In the genomic region with DNA sequence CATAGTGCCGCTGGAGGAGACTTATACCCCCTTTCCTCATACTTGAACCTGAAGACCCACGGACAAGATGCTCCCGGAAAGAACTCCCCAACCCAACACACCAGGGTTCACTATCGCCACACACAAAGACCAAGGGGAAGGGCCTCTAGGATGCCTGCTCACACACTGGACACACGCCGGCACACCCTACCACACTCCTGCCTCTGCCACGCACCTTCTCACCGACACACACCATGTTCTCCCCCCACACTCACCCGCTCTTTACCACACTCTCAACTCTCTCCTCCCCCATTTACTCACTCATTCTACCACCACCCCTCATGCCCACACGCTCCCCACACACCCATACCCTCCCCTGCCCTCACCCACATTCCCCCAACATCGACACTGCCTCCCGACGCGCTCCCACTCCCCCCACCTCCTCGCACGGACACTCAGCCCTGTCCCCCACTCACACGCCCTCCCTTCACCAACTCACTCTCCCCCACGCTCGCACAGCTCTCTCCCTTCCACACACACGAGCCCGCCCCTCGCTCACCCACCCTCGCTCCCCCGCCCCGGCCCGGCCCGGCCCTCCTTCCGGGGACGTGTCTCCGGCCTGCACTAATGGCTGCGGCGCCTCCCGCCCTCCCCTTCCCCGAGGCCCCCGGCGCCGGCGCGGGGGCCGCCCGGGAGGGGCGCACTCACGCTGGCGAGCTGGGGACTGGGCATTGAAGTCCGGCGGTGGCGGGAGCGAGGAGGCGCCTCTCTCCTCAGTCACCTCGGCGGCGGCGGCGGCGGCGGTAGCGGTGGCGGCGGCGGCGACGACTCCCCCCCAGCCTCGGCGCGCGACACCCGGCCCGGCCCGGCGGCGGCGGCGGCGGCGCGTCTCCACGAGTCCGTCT, we compare ENCODE assay signal across 8 cellular contexts. TPM values are rescaled to one million over a fixed set of nuclear protein-coding genes. Genes with fewer than 3 reads are reported as not detected.
DNase-seq lines count a peak whose midpoint lies in the region; ATAC-seq and TF ChIP-seq lines count a peak whose summit lies in the region.

No MANE protein-coding gene starts in this region.

- WGBS in HUES64, result under 1% methylated on average over 78 of the region's 78 CpGs

- H3K4me1 Mint-ChIP-seq in chondrocyte (ENCODE audit: low read depth), result peaks cover 60% of the 10 kb centered on the region

- no peaks in the 10 kb centered on the region for H3K36me3 Mint-ChIP-seq in chondrocyte (ENCODE audit: low read depth)

- peaks cover 45% of the 10 kb centered on the region for H3K4me1 ChIP-seq in HUES64 (ENCODE audit: insufficient read depth, low read length)

- H3K9me3 ChIP-seq in HUES64 (ENCODE audit: insufficient read depth, low read depth, low read length), result no peaks in the 10 kb centered on the region

- DNase-seq in COLO668 (lab: John Stamatoyannopoulos, UW; ENCODE audit: unreplicated experiment) (peak; percentile 87), GM20000 (ENCODE audit: low spot score) (peak; percentile 72), chondrocyte (ENCODE audit: low spot score) (no peak), left lobe of liver (ENCODE audit: low spot score) (peak; percentile 78)
- DNase-seq in activated CD4-positive, alpha-beta T cell treated with anti-CD3 and anti-CD28 coated beads for 24 hours (ENCODE audit: low read depth in 2 of 2), result peak; percentile 56 to 62
- DNase-seq in stimulated activated CD4-positive, alpha-beta T cell treated with anti-CD3 and anti-CD28 coated beads, Interleukin-2, amount 100 ng/mL, for 4 hours (ENCODE audit: low read depth), result peak; percentile 79

- H3K36me3 ChIP-seq in HUES64 (ENCODE audit: insufficient read depth, low read length), result no peaks in the 10 kb centered on the region

- H3K9ac ChIP-seq in HUES64 (ENCODE audit: low read depth, low read length), result peak overlapping the region; percentile 76

- TF ChIP-seq CTCF in GM20000 (IDR thresholded peaks at IDR 0.05; ENCODE audit: extremely low read depth, missing control alignments) (no peak), chondrocyte (IDR thresholded peaks at IDR 0.05) (no peak)

- ATAC-seq in left lobe of liver (peak; percentile 46), GM18870 (IDR thresholded peaks at IDR 0.05; ENCODE audit: unreplicated experiment) (no peak)

- H3K27ac Mint-ChIP-seq in chondrocyte (ENCODE audit: unreplicated experiment), result peak overlapping the region; percentile 98

- peak overlapping the region; percentile 97 for H3K4me3 Mint-ChIP-seq in chondrocyte (ENCODE audit: unreplicated experiment)

- H3K27ac ChIP-seq in HUES64 (ENCODE audit: low read depth, low read length), result peak overlapping the region; percentile 68; the same call in 1 of the 2 replicates

- no peaks in the 10 kb centered on the region for H3K27me3 Mint-ChIP-seq in chondrocyte (ENCODE audit: low read depth)

- no peaks in the 10 kb centered on the region for H3K27me3 ChIP-seq in HUES64 (ENCODE audit: insufficient read depth, low read length)

- H3K4me3 ChIP-seq in HUES64 (ENCODE audit: low read length), result peak overlapping the region; percentile 82

- no peaks in the 10 kb centered on the region for H3K9me3 Mint-ChIP-seq in chondrocyte (ENCODE audit: low read depth)

RNA-seq across cellular contexts. Expression of a gene that starts 0.6 kb away (rescaled TPM):
- 155 TPM for polyA plus RNA-seq in HUES64 (2013, experiment 1 of 2)
- 148 TPM for polyA plus RNA-seq in HUES64 (2013, experiment 2 of 2)
- total RNA-seq in chondrocyte (155 to 204 TPM (median 197 TPM) in 3 replicates), left lobe of liver (66.7 TPM)
